ENCODE assay signal across 8 cellular contexts in genomic region chrX:107711521-107712041, GRCh38.
DNase-seq lines count a peak whose midpoint lies in the region; ATAC-seq and TF ChIP-seq lines count a peak whose summit lies in the region.

No MANE protein-coding gene starts in this region.

- H3K36me3 ChIP-seq in adrenal gland (replicated peaks in 1 of 2) (peaks cover 0 to 23% of the 10 kb centered on the region in 2 donors), lower lobe of right lung (peaks cover 29% of the 10 kb centered on the region), thoracic aorta (peaks cover 22% of the 10 kb centered on the region)

- TF ChIP-seq CTCF in adrenal gland (IDR thresholded peaks at IDR 0.05) (no peak), lower lobe of right lung (IDR thresholded peaks at IDR 0.05) (no peak), thoracic aorta (IDR thresholded peaks at IDR 0.05) (no peak)

- peak overlapping the region; percentile 80 for H3K4me3 Mint-ChIP-seq in activated CD4-positive, alpha-beta T cell treated with anti-CD3 and anti-CD28 coated beads, Interleukin-2, amount 10 ng/mL, durations not matched to agents 24 days and 14 days

- no peak for TF ChIP-seq POLR2A in adrenal gland (IDR thresholded peaks at IDR 0.05)

- 62 to 73% (median 68%) methylated on average over 4 of the region's 4 CpGs for WGBS in adrenal gland, 4 donors

- peak overlapping the region; percentile 99 for H3K27ac Mint-ChIP-seq in activated CD4-positive, alpha-beta T cell treated with anti-CD3 and anti-CD28 coated beads, Interleukin-2, amount 10 ng/mL, durations not matched to agents 24 days and 14 days

- intact Hi-C loops in activated CD4-positive, alpha-beta T cell treated with anti-CD3 and anti-CD28 coated beads, Interleukin-2, amount 10 ng/mL, durations not matched to agents 24 days and 14 days (cut with micrococcal nuclease) = loop anchor here (1.0 to 10.0 kb wide), 2 partner anchors 37 to 113 kb away; partner anchors contain the start of gene MID2
- intact Hi-C loops in adrenal gland (cut with DNase I) = loop anchor here in 1 of 2 donors (10.0 kb wide), 1 partner anchor 63 kb away; the partner anchor contains the start of genes NCBP2L and TSC22D3
- intact Hi-C loops in lower lobe of right lung (cut with DNase I) = loop anchor here (5.0 kb wide), 1 partner anchor 34 kb away; no protein-coding TSS in a partner anchor

- H3K4me3 ChIP-seq in adrenal gland (no peak overlapping the region), lower lobe of right lung (no peak overlapping the region), thoracic aorta (peak overlapping the region; percentile 47)

- DNase-seq in activated CD4-positive, alpha-beta T cell treated with anti-CD3 and anti-CD28 coated beads, Interleukin-2, amount 10 ng/mL, durations not matched to agents 24 days and 14 days = no peak
- DNase-seq in activated CD4-positive, alpha-beta T cell treated with anti-CD3 and anti-CD28 coated beads for 48 hours = no peak
- DNase-seq in adrenal gland (peak in 2 of 7 donors; percentile 8 to 23), lower lobe of right lung (no peak), thoracic aorta (ENCODE audit: low spot score) (no peak), SIG-M5 treated with dmso at 0.1 percent for 504 hours (lab: John Stamatoyannopoulos, UW; ENCODE audit: unreplicated experiment) (no peak), GM19240 (ENCODE audit: insufficient read length, low spot score) (no peak)

- H3K9me3 ChIP-seq in adrenal gland (replicated peaks in 1 of 3) = no peaks in the 10 kb centered on the region
- no peaks in the 10 kb centered on the region for H3K9me3 ChIP-seq in lower lobe of right lung
- H3K9me3 ChIP-seq in thoracic aorta = no peaks in the 10 kb centered on the region

- peak overlapping the region; percentile 46 to 98 (median 95) for H3K27ac ChIP-seq in adrenal gland
- H3K27ac ChIP-seq in lower lobe of right lung = peak overlapping the region; percentile 99
- peak overlapping the region; percentile 98 to 99 for H3K27ac ChIP-seq in thoracic aorta

- peaks cover 7% of the 10 kb centered on the region for H3K27me3 ChIP-seq in adrenal gland
- no peaks in the 10 kb centered on the region for H3K27me3 ChIP-seq in lower lobe of right lung (ENCODE audit: low read depth)
- no peaks in the 10 kb centered on the region for H3K27me3 ChIP-seq in thoracic aorta (replicated peaks; ENCODE audit: insufficient read depth)

- H3K4me1 Mint-ChIP-seq in activated CD4-positive, alpha-beta T cell treated with anti-CD3 and anti-CD28 coated beads, Interleukin-2, amount 10 ng/mL, durations not matched to agents 24 days and 14 days = peaks cover 41% of the 10 kb centered on the region

- no peaks in the 10 kb centered on the region for H3K9me3 Mint-ChIP-seq in activated CD4-positive, alpha-beta T cell treated with anti-CD3 and anti-CD28 coated beads, Interleukin-2, amount 10 ng/mL, durations not matched to agents 24 days and 14 days

- H3K36me3 Mint-ChIP-seq in activated CD4-positive, alpha-beta T cell treated with anti-CD3 and anti-CD28 coated beads, Interleukin-2, amount 10 ng/mL, durations not matched to agents 24 days and 14 days (ENCODE audit: low read depth) = peaks cover 25% of the 10 kb centered on the region

- H3K4me1 ChIP-seq in adrenal gland (replicated peaks in 1 of 2) (peaks cover 3 to 26% of the 10 kb centered on the region in 2 donors), lower lobe of right lung (peaks cover 34% of the 10 kb centered on the region), thoracic aorta (ENCODE audit: control insufficient read depth in 1 of 2, low read depth in 2 of 2) (peaks cover 8 to 28% of the 10 kb centered on the region in 2 donors)

- peak in 1 of 2 donors; percentile 1 for ATAC-seq in lower lobe of right lung
- no peak for ATAC-seq in thoracic aorta (ENCODE audit: insufficient number of reproducible peaks, low FRiP score, low read depth)
- ATAC-seq in GM21723 (IDR thresholded peaks at IDR 0.05; ENCODE audit: unreplicated experiment) = no peak

- no peaks in the 10 kb centered on the region for H3K27me3 Mint-ChIP-seq in activated CD4-positive, alpha-beta T cell treated with anti-CD3 and anti-CD28 coated beads, Interleukin-2, amount 10 ng/mL, durations not matched to agents 24 days and 14 days
